Comparison of ENCODE assay signal across 20 cellular contexts in genomic region chr6:161677188-161677587, GRCh38.
A peak's percentile ranks its signal among the peaks of the same experiment; 100 is the strongest.
DNase-seq lines count a peak whose midpoint lies in the region; ATAC-seq, FAIRE-seq and TF ChIP-seq lines count a peak whose summit lies in the region.
"Had no signal": no experiment of that assay in that cellular context is flagged by ENCODE, and none has a peak within 500 bp of the region (broad histone marks: within the 10 kb centered on the region; RNA-seq: fewer than 3 reads in every experiment).

No MANE protein-coding gene starts in this region.

- H3K9ac ChIP-seq in kidney (ENCODE audit: low read length in 2 of 2), result no peak overlapping the region
- H3K9ac ChIP-seq: GM23248 had no signal

- H3K36me3 Mint-ChIP-seq in nephron progenitor cell (ENCODE audit: low read depth), result no peaks in the 10 kb centered on the region
- H3K36me3 Mint-ChIP-seq: CD14-positive monocyte; CD4-positive, alpha-beta memory T cell had no signal

- FAIRE-seq in A549 (lab: Jason Lieb, UNC), result no peak
- FAIRE-seq in kidney (lab: Jason Lieb, UNC), result no peak
- FAIRE-seq: A204.1, H54 had no signal

- H3K4me3 Mint-ChIP-seq in nephron progenitor cell, result no peak overlapping the region
- H3K4me3 Mint-ChIP-seq: CD14-positive monocyte; CD4-positive, alpha-beta memory T cell had no signal

- DNase-seq in A549 (ENCODE audit: low read depth in 1 of 2, low spot score in 1 of 2), result no peak
- DNase-seq in NCI-H69 (lab: John Stamatoyannopoulos, UW), result peak; percentile 81
- DNase-seq in nephron progenitor cell, result no peak
- DNase-seq in kidney, result no peak
- no peak for DNase-seq in hypothalamus (lab: John Stamatoyannopoulos, UW)
- DNase-seq: AML-193; CD4-positive, alpha-beta memory T cell; DMS153; DMS79; GDM1; GM23248; HCEC 1CT; IMR-90; KBM-7 had no signal

- no peaks in the 10 kb centered on the region for H3K36me3 ChIP-seq in kidney (ENCODE audit: control insufficient read depth in 1 of 2, insufficient read depth in 2 of 2, low read length in 2 of 2)

- peaks cover 5% of the 10 kb centered on the region for H3K27me3 Mint-ChIP-seq in nephron progenitor cell (ENCODE audit: low read depth, poor library complexity)
- H3K27me3 Mint-ChIP-seq: CD4-positive, alpha-beta memory T cell had no signal

- H3K4me3 ChIP-seq in A549, result no peak overlapping the region
- H3K4me3 ChIP-seq in kidney (ENCODE audit: low read length in 2 of 2), result no peak overlapping the region
- H3K4me3 ChIP-seq: GM23248 had no signal

- intact Hi-C loops in kidney (cut with DNase I), result no loop called here

- H3K4me2 ChIP-seq in A549, result no peak overlapping the region

- H3K27ac ChIP-seq in A549 (no peak overlapping the region), kidney (ENCODE audit: low read depth in 2 of 2, low read length in 2 of 2) (no peak overlapping the region)
- H3K27ac ChIP-seq: GM23248, HL-60 had no signal

- peak overlapping the region; percentile 4 for H3K27ac Mint-ChIP-seq in nephron progenitor cell
- H3K27ac Mint-ChIP-seq: CD14-positive monocyte; CD4-positive, alpha-beta memory T cell had no signal

- H3K9me3 Mint-ChIP-seq in nephron progenitor cell, result no peaks in the 10 kb centered on the region
- H3K9me3 Mint-ChIP-seq: CD4-positive, alpha-beta memory T cell had no signal

- POLR2A ChIA-PET in A549 (lab: Yijun Ruan, JAX), result no interaction called here

- no peak for TF ChIP-seq POLR2A in A549 (IDR thresholded peaks at IDR 0.05; ENCODE audit: low read length)

- ATAC-seq in A549 (no peak), GM18868 (IDR thresholded peaks at IDR 0.05; ENCODE audit: unreplicated experiment) (peak; percentile 30), HG03175 (IDR thresholded peaks at IDR 0.05; ENCODE audit: unreplicated experiment) (no peak)

- no peak for TF ChIP-seq CTCF in A549 (IDR thresholded peaks at IDR 0.05)
- no peak for TF ChIP-seq CTCF in nephron progenitor cell (IDR thresholded peaks at IDR 0.05)
- TF ChIP-seq CTCF in kidney (IDR thresholded peaks at IDR 0.05; ENCODE audit: borderline replicate concordance, extremely low read depth, insufficient read depth), result no peak

- H3K9me3 ChIP-seq in A549, result no peaks in the 10 kb centered on the region
- H3K9me3 ChIP-seq in kidney (ENCODE audit: control insufficient read depth in 1 of 2, low read length in 2 of 2), result no peaks in the 10 kb centered on the region

- CTCF ChIA-PET in A549 (lab: Yijun Ruan, JAX), result interaction anchor here (0.6 kb wide), 1 partner anchor 853 kb away, joined by 6 read pairs; no protein-coding TSS in a partner anchor

- H3K4me1 ChIP-seq in A549 (no peaks in the 10 kb centered on the region), kidney (ENCODE audit: control insufficient read depth in 1 of 2, insufficient read depth in 1 of 2, low read depth in 1 of 2, low read length in 2 of 2) (peaks cover 0 to 2% of the 10 kb centered on the region in 2 donors)

- H3K4me1 Mint-ChIP-seq in nephron progenitor cell, result peaks cover 2% of the 10 kb centered on the region
- H3K4me1 Mint-ChIP-seq: CD14-positive monocyte had no signal

- WGBS in A549 (ENCODE audit: missing lambda C conversion rate), result 65% methylated on average over 7 of the region's 7 CpGs

- TF ChIP-seq EP300 in A549 (IDR thresholded peaks at IDR 0.05), result no peak

- no peak for TF ChIP-seq RAD21 in A549 (conservative IDR thresholded peaks at IDR 0.05 in 1 of 2, IDR thresholded peaks at IDR 0.05 in 1 of 2)

TF ChIP-seq in A549, 52 proteins besides CTCF, POLR2A, EP300 and RAD21:
- no peak for TF ChIP-seq NR3C1 (IDR thresholded peaks at IDR 0.05)
- no peak for TF ChIP-seq JUNB (IDR thresholded peaks at IDR 0.05)
- no peak for TF ChIP-seq RCOR1 (IDR thresholded peaks at IDR 0.05; ENCODE audit: low read depth, low read length)
- TF ChIP-seq CEBPB (IDR thresholded peaks at IDR 0.05), result no peak
- TF ChIP-seq RNF2 (IDR thresholded peaks at IDR 0.05; ENCODE audit: borderline replicate concordance, low read depth), result no peak
- TF ChIP-seq MAX (IDR thresholded peaks at IDR 0.05), result no peak
- TF ChIP-seq USF2 (IDR thresholded peaks at IDR 0.05), result 0 out of 2 replicates have a peak, but pooled peaks have one; percentile 11
